Comparison of ENCODE assay signal across 14 cellular contexts in the genomic region with DNA sequence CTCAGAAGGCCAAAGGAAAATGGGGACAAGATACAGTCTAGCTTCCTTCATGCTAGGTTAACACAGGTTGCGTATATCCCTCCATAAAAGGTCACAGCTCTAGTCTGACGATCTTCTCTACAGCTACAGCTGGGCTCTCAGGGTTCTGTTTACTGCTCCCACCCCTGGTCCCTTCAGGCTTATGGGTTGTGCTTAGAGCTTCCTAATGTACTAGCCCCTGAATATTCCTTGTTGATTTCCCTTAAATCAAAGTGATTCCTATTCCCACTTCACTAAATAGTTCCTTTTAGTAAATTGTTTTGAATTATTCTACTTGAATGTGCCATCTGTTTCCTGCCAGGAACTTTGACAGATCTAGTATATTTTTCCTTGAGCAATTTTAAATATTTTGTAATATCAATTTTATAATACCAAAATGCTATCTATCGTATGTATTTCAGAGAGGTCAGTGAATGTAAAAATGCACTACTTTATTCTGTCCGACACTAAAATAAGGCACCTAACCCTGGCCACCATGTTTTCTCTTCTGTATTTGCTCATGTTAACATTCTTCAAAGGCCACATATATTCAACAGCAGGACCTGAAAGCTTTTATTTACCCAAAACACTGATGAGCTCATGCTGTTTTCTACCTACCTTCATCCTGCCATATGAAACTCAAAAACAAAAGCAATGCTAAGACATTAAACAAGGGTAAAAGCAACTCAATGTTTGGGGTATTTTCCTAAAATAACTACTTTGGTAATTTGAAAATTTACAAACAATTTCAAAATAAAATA.
"Had no signal": no experiment of that assay in that cellular context is flagged by ENCODE, and none has a peak within 500 bp of the region (broad histone marks: within the 10 kb centered on the region; RNA-seq: fewer than 3 reads in every experiment).

No MANE protein-coding gene starts in this region.

- H3K27ac Mint-ChIP-seq: activated CD4-positive, alpha-beta memory T cell treated with anti-CD3 and anti-CD28 coated beads, Interleukin-2, amount 10 ng/mL, durations not matched to agents 7 days and 5 days; activated CD4-positive, alpha-beta T cell treated with anti-CD3 and anti-CD28 coated beads for 36 hours; activated T-cell treated with anti-CD3 and anti-CD28 coated beads, Interleukin-2, amount 50 U/mL, for 24 hours; natural killer cell; stimulated activated naive CD8-positive, alpha-beta T cell treated with anti-CD3 and anti-CD28 coated beads, Interleukin-15, amount 100 ng/mL, for 72 hours had no signal

- H3K36me3 Mint-ChIP-seq: natural killer cell had no signal

- H3K9me3 ChIP-seq: esophagus squamous epithelium, left lung, spleen, testis had no signal

- H3K9me3 Mint-ChIP-seq: activated CD4-positive, alpha-beta memory T cell treated with anti-CD3 and anti-CD28 coated beads, Interleukin-2, amount 10 ng/mL, durations not matched to agents 7 days and 5 days; activated T-cell treated with anti-CD3 and anti-CD28 coated beads, Interleukin-2, amount 50 U/mL, for 24 hours; natural killer cell; stimulated activated naive CD8-positive, alpha-beta T cell treated with anti-CD3 and anti-CD28 coated beads, Interleukin-15, amount 100 ng/mL, for 72 hours had no signal

- ATAC-seq: activated CD4-positive, alpha-beta T cell treated with anti-CD3 and anti-CD28 coated beads for 36 hours; left lung; natural killer cell; right cardiac atrium; stimulated activated naive CD8-positive, alpha-beta T cell treated with anti-CD3 and anti-CD28 coated beads, Interleukin-15, amount 100 ng/mL, for 72 hours had no signal

- H3K4me3 Mint-ChIP-seq: activated CD4-positive, alpha-beta memory T cell treated with anti-CD3 and anti-CD28 coated beads, Interleukin-2, amount 10 ng/mL, durations not matched to agents 7 days and 5 days; activated CD4-positive, alpha-beta T cell treated with anti-CD3 and anti-CD28 coated beads for 36 hours; activated T-cell treated with anti-CD3 and anti-CD28 coated beads, Interleukin-2, amount 50 U/mL, for 24 hours; natural killer cell; stimulated activated naive CD8-positive, alpha-beta T cell treated with anti-CD3 and anti-CD28 coated beads, Interleukin-15, amount 100 ng/mL, for 72 hours had no signal

- H3K27me3 ChIP-seq: esophagus squamous epithelium, left lung, spleen, testis had no signal

- H3K27me3 Mint-ChIP-seq: activated CD4-positive, alpha-beta memory T cell treated with anti-CD3 and anti-CD28 coated beads, Interleukin-2, amount 10 ng/mL, durations not matched to agents 7 days and 5 days; activated CD4-positive, alpha-beta T cell treated with anti-CD3 and anti-CD28 coated beads for 36 hours; activated T-cell treated with anti-CD3 and anti-CD28 coated beads, Interleukin-2, amount 50 U/mL, for 24 hours; stimulated activated naive CD8-positive, alpha-beta T cell treated with anti-CD3 and anti-CD28 coated beads, Interleukin-15, amount 100 ng/mL, for 72 hours had no signal

- H3K4me3 ChIP-seq: esophagus squamous epithelium, left lung, spleen, testis had no signal

- H3K27ac ChIP-seq: left lung, testis had no signal

- H3K36me3 ChIP-seq: esophagus squamous epithelium, left lung, spleen had no signal

- DNase-seq: activated CD4-positive, alpha-beta memory T cell treated with anti-CD3 and anti-CD28 coated beads, Interleukin-2, amount 10 ng/mL, durations not matched to agents 7 days and 5 days; activated CD4-positive, alpha-beta T cell treated with anti-CD3 and anti-CD28 coated beads for 36 hours; activated naive CD4-positive, alpha-beta T cell treated with anti-CD3 and anti-CD28 coated beads, Interleukin-2, amount 50 U/mL, for 16 hours; activated T-cell treated with anti-CD3 and anti-CD28 coated beads, Interleukin-2, amount 50 U/mL, for 24 hours; caudate nucleus; esophagus squamous epithelium; hippocampal formation; kidney; left lung; natural killer cell; right cardiac atrium; spleen; stimulated activated naive CD8-positive, alpha-beta T cell treated with anti-CD3 and anti-CD28 coated beads, Interleukin-15, amount 100 ng/mL, for 72 hours; testis had no signal

- H3K4me1 ChIP-seq: testis had no signal
